8 cellular contexts compared by ENCODE assay signal in the genomic region with DNA sequence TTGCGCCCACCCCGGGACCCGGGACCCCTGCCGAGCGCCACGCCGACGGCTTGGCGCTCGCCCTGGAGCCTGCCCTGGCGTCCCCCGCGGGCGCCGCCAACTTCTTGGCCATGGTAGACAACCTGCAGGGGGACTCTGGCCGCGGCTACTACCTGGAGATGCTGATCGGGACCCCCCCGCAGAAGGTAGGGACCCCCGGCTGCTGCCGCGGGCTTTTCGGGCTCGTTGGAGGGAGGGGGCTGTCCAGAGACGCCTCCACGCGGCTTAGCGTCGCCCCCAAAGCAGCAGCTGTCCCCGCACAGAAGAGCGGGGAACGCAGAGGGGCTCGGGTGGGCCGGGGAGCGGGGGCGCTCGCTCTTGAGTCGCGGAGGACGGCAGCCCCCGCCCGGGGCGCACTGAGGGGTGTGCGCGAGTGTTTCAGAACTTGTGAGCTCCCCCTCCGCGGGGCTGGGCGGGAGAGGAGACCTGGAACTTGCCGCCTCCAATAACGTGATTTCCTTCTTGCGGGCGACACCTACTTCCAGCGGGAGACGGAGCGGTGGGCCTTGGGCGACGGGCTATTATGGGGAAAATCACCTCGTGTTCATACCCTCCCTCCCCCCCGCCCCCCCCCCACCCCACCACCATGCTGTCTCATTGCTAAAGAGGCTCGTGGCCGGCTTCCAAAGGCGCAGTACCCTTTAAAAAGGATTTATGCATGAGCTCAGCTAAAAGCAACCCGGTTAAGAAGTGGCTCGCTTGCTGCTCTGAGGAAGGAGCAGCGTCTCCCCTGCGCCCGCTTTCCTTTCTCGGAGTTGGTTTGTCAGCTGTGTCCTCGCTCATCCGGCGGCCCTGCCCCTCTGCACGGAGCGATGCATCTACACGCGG. TPM values are rescaled to one million over a fixed set of nuclear protein-coding genes. Genes with fewer than 3 reads are reported as not detected.
A peak's percentile ranks its signal among the peaks of the same experiment; 100 is the strongest.
DNase-seq lines count a peak whose midpoint lies in the region; ATAC-seq, FAIRE-seq and TF ChIP-seq lines count a peak whose summit lies in the region.

No MANE protein-coding gene starts in this region.

- no peaks in the 10 kb centered on the region for H3K9me3 Mint-ChIP-seq in CD4-positive, alpha-beta memory T cell
- no peaks in the 10 kb centered on the region for H3K9me3 Mint-ChIP-seq in WTC11
- no peaks in the 10 kb centered on the region for H3K9me3 Mint-ChIP-seq in naive thymus-derived CD4-positive, alpha-beta T cell

- no peak overlapping the region for H3K27ac Mint-ChIP-seq in CD4-positive, alpha-beta memory T cell
- no peak overlapping the region for H3K27ac Mint-ChIP-seq in WTC11
- H3K27ac Mint-ChIP-seq in naive thymus-derived CD4-positive, alpha-beta T cell = no peak overlapping the region

- H3K36me3 Mint-ChIP-seq in CD4-positive, alpha-beta memory T cell = no peaks in the 10 kb centered on the region
- H3K36me3 Mint-ChIP-seq in WTC11 = no peaks in the 10 kb centered on the region
- H3K36me3 Mint-ChIP-seq in naive thymus-derived CD4-positive, alpha-beta T cell = no peaks in the 10 kb centered on the region

- POLR2A ChIA-PET in CD4-positive, alpha-beta memory T cell (lab: Charles Lee; ENCODE audit: partially characterized antibody) = no interaction called here
- POLR2A ChIA-PET in WTC11 (lab: Charles Lee) = interaction anchor here (0.6 kb wide), 2 partner anchors 70 to 1784 kb away, joined by 4 to 6 read pairs; no protein-coding TSS in a partner anchor
- POLR2A ChIA-PET in naive thymus-derived CD4-positive, alpha-beta T cell (lab: Charles Lee) = no interaction called here

- no peak overlapping the region for H3K27ac ChIP-seq in CD4-positive, alpha-beta memory T cell (ENCODE audit: low read depth, low read length)
- H3K27ac ChIP-seq in HUES6 (ENCODE audit: low read depth, low read length) = no peak overlapping the region
- H3K27ac ChIP-seq in naive thymus-derived CD4-positive, alpha-beta T cell (ENCODE audit: low read depth, low read length) = no peak overlapping the region

- H3K9ac ChIP-seq in HUES6 (ENCODE audit: low read length) = peak overlapping the region; percentile 45

- H3K27me3 Mint-ChIP-seq in CD4-positive, alpha-beta memory T cell = peaks cover 42 to 43% of the 10 kb centered on the region in 2 donors
- H3K27me3 Mint-ChIP-seq in WTC11 (ENCODE audit: low read depth) = peaks cover 43% of the 10 kb centered on the region
- H3K27me3 Mint-ChIP-seq in naive thymus-derived CD4-positive, alpha-beta T cell = peaks cover 48 to 67% (median 55%) of the 10 kb centered on the region in 5 donors

- FAIRE-seq in GM12892 (lab: Jason Lieb, UNC) = no peak

- H3K4me1 Mint-ChIP-seq in CD4-positive, alpha-beta memory T cell = peaks cover 6 to 23% (median 10%) of the 10 kb centered on the region in 4 donors
- H3K4me1 Mint-ChIP-seq in WTC11 = peaks cover 21% of the 10 kb centered on the region
- peaks cover 3 to 23% (median 16%) of the 10 kb centered on the region in 7 donors for H3K4me1 Mint-ChIP-seq in naive thymus-derived CD4-positive, alpha-beta T cell

- H3K36me3 ChIP-seq in CD4-positive, alpha-beta memory T cell (ENCODE audit: insufficient read depth, low read length) = no peaks in the 10 kb centered on the region
- H3K36me3 ChIP-seq in HUES6 (ENCODE audit: control insufficient read depth, insufficient read depth, low read length) = no peaks in the 10 kb centered on the region
- no peaks in the 10 kb centered on the region for H3K36me3 ChIP-seq in naive thymus-derived CD4-positive, alpha-beta T cell (ENCODE audit: control insufficient read depth in 2 of 3, insufficient read depth in 3 of 3, low read length in 3 of 3)

- no peak for TF ChIP-seq POLR2A in GM12892 (IDR thresholded peaks at IDR 0.05; ENCODE audit: low read depth, low read length)

- TF ChIP-seq CTCF in WTC11 (IDR thresholded peaks at IDR 0.05) (no peak), foreskin fibroblast (IDR thresholded peaks at IDR 0.05; ENCODE audit: low read depth, low read length) (no peak)

- H3K4me1 ChIP-seq in CD4-positive, alpha-beta memory T cell (ENCODE audit: insufficient read depth, low read length) = peaks cover 9% of the 10 kb centered on the region
- peaks cover 23% of the 10 kb centered on the region; the same call in 1 of the 2 replicates for H3K4me1 ChIP-seq in HUES6 (ENCODE audit: control insufficient read depth, insufficient read depth, low read length)
- no peaks in the 10 kb centered on the region for H3K4me1 ChIP-seq in naive thymus-derived CD4-positive, alpha-beta T cell (ENCODE audit: control insufficient read depth in 2 of 2, insufficient read depth in 2 of 2, low read length in 2 of 2)

- ATAC-seq in WTC11 (peak; percentile 9), HG03521 (IDR thresholded peaks at IDR 0.05; ENCODE audit: unreplicated experiment) (no peak)
- ATAC-seq in naive thymus-derived CD4-positive, alpha-beta T cell = no peak

- CTCF ChIA-PET in CD4-positive, alpha-beta memory T cell (lab: Charles Lee; ENCODE audit: partially characterized antibody) = no interaction called here
- CTCF ChIA-PET in WTC11 (lab: Charles Lee) = interaction anchor here (0.6 to 6.4 kb wide), 16 partner anchors 19 to 489 kb away, joined by 3 to 48 read pairs (median 4); a partner anchor contains a TSS
- CTCF ChIA-PET in naive thymus-derived CD4-positive, alpha-beta T cell (lab: Charles Lee) = no interaction called here

- H3K4me3 ChIP-seq in CD4-positive, alpha-beta memory T cell (ENCODE audit: low read length in 2 of 2) = no peak overlapping the region
- H3K4me3 ChIP-seq in HUES6 (ENCODE audit: low read depth, low read length) (peak overlapping the region; percentile 73), foreskin fibroblast (ENCODE audit: low read depth in 1 of 2, low read length in 2 of 2) (peak overlapping the region; percentile 61 to 74)
- H3K4me3 ChIP-seq in naive thymus-derived CD4-positive, alpha-beta T cell (ENCODE audit: low read length) = no peak overlapping the region

- no peak for DNase-seq in CD4-positive, alpha-beta memory T cell
- DNase-seq in WTC11 (ENCODE audit: low spot score) (peak; percentile 43), foreskin fibroblast (peak; percentile 38 to 61), NCI-H128 (lab: John Stamatoyannopoulos, UW; ENCODE audit: unreplicated experiment) (no peak), GM12892 (ENCODE audit: insufficient read length) (no peak)
- DNase-seq in naive thymus-derived CD4-positive, alpha-beta T cell = peak in 1 of 9 donors; percentile 3

- peak overlapping the region; percentile 39 to 84 (median 66) for H3K4me3 Mint-ChIP-seq in CD4-positive, alpha-beta memory T cell
- H3K4me3 Mint-ChIP-seq in WTC11 = peak overlapping the region; percentile 77
- peak overlapping the region; percentile 63 to 88 (median 74) for H3K4me3 Mint-ChIP-seq in naive thymus-derived CD4-positive, alpha-beta T cell

- no peaks in the 10 kb centered on the region for H3K9me3 ChIP-seq in CD4-positive, alpha-beta memory T cell (ENCODE audit: control insufficient read depth in 1 of 2, low read length in 2 of 2)
- H3K9me3 ChIP-seq in HUES6 (ENCODE audit: control insufficient read depth, insufficient read depth, low read depth, low read length) = no peaks in the 10 kb centered on the region
- H3K9me3 ChIP-seq in naive thymus-derived CD4-positive, alpha-beta T cell (ENCODE audit: control insufficient read depth in 2 of 3, low read length in 3 of 3) = no peaks in the 10 kb centered on the region

- intact Hi-C loops in CD4-positive, alpha-beta memory T cell (cut with micrococcal nuclease) = no loop called here
- intact Hi-C loops in naive thymus-derived CD4-positive, alpha-beta T cell (cut with micrococcal nuclease) = loop anchor here in 1 of 2 donors (2.0 kb wide), 1 partner anchor 56 kb away; no protein-coding TSS in a partner anchor

- H3K27me3 ChIP-seq in CD4-positive, alpha-beta memory T cell (ENCODE audit: insufficient read depth, low read length) = peaks cover 12% of the 10 kb centered on the region
- peaks cover 45% of the 10 kb centered on the region for H3K27me3 ChIP-seq in HUES6 (ENCODE audit: control insufficient read depth, insufficient read depth, low read length)
- H3K27me3 ChIP-seq in naive thymus-derived CD4-positive, alpha-beta T cell (ENCODE audit: control insufficient read depth in 2 of 2, insufficient read depth in 2 of 2, low read length in 2 of 2) = no peaks in the 10 kb centered on the region

TF ChIP-seq in WTC11, 78 proteins besides CTCF, POLR2A, EP300 and RAD21:
- TF ChIP-seq ZNF219 (CRISPR knock-in tag; IDR thresholded peaks at IDR 0.05; ENCODE audit: borderline replicate concordance) = no peak

RNA-seq across cellular contexts. Expression of a gene that starts 0.7 kb away (rescaled TPM):
- total RNA-seq in CD4-positive, alpha-beta memory T cell = not detected
- under 1 TPM; 0.10 to 0.52 TPM for polyA plus RNA-seq in CD4-positive, alpha-beta memory T cell
- 9.8 to 11.8 TPM (median 11.1 TPM) in 3 replicates for total RNA-seq in WTC11 (2021)
- 1 to 10 TPM in 3 of 5 experiments, under 1 TPM in 1, not detected in 1; 0.03 to 3.6 (median 1.3) TPM for total RNA-seq in naive thymus-derived CD4-positive, alpha-beta T cell
- 1 to 10 TPM in 1 of 2 donors, under 1 TPM in 1; 0.21 to 1.0 TPM for polyA plus RNA-seq in naive thymus-derived CD4-positive, alpha-beta T cell
- polyA plus RNA-seq in GM12892 (2012; ENCODE audit: missing spikeins) = 1.7 TPM

Comparison
In these comparisons a context has a peak if more than half of its experiments do, and no peak if none do; other contexts are left out.
1. DNase-seq: peak in WTC11 (single experiment) and foreskin fibroblast (2 of 2); none in CD4-positive, alpha-beta memory T cell (0 of 5), NCI-H128 (single experiment) and GM12892 (single experiment).
2. H3K4me3 ChIP-seq: peak in HUES6 (single experiment) and foreskin fibroblast (2 of 2); none in CD4-positive, alpha-beta memory T cell (0 of 2) and naive thymus-derived CD4-positive, alpha-beta T cell (single experiment).
3. Peak in every context shown above with its lines, with median percentiles within 50 percentile points of each other: H3K4me3 Mint-ChIP-seq.